ENCODE assay signal across 15 cellular contexts in the genomic region with DNA sequence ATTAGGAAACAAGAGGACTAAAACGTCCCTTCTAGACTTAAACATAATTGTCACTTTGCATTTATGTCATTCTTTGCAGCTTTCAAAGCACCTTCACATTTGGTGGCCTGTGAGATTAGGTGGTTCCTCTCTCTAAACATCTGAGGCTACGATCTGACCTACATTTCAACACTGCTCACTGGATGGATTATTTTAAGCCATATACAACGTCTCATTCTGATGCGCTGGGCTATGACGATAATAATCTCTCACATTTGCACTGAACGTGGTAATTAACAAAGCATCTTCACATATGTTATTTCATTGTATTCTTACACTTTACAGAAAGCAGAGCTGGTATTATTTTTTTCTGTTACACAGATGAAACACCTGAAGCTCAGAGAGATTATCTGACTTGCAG. TPM values are rescaled to one million over a fixed set of nuclear protein-coding genes. Genes with fewer than 3 reads are reported as not detected.
DNase-seq lines count a peak whose midpoint lies in the region; ATAC-seq, FAIRE-seq and TF ChIP-seq lines count a peak whose summit lies in the region.
"Had no signal": no experiment of that assay in that cellular context is flagged by ENCODE, and none has a peak within 500 bp of the region (broad histone marks: within the 10 kb centered on the region; RNA-seq: fewer than 3 reads in every experiment).

No MANE protein-coding gene starts in this region.

- no peak for TF ChIP-seq POLR2A in NB4 (IDR thresholded peaks at IDR 0.05; ENCODE audit: extremely low read depth, insufficient read length)

- H3K27me3 ChIP-seq in CD8-positive, alpha-beta T cell (ENCODE audit: insufficient read depth, low read length), result no peaks in the 10 kb centered on the region
- H3K27me3 ChIP-seq in psoas muscle (ENCODE audit: insufficient read depth in 3 of 3, low read length in 2 of 3) (no peaks in the 10 kb centered on the region), endodermal cell (ENCODE audit: control insufficient read depth, insufficient read depth, low read length, poor library complexity, severe bottlenecking) (no peaks in the 10 kb centered on the region)
- H3K27me3 ChIP-seq: BE2C, cardiac muscle cell, pancreas, tibial nerve had no signal

- intact Hi-C loops in CD8-positive, alpha-beta T cell (cut with DNase I, micrococcal nuclease), result no loop called here
- intact Hi-C loops in psoas muscle (cut with DNase I), result loop anchor here in 1 of 2 donors (5.0 kb wide), 1 partner anchor 72 kb away; no protein-coding TSS in a partner anchor

- peak overlapping the region; percentile 44 for H3K4me3 Mint-ChIP-seq in CD8-positive, alpha-beta T cell
- H3K4me3 Mint-ChIP-seq in endodermal cell, result no peak overlapping the region

- peak overlapping the region; percentile 95 for H3K27ac Mint-ChIP-seq in CD8-positive, alpha-beta T cell
- no peak overlapping the region for H3K27ac Mint-ChIP-seq in endodermal cell

- no peak for DNase-seq in CD8-positive, alpha-beta T cell
- peak; percentile 30 for DNase-seq in NB4 (ENCODE audit: low read depth)
- DNase-seq in central memory CD4-positive, alpha-beta T cell, result peak; percentile 61
- DNase-seq in psoas muscle, result no peak
- DNase-seq in endodermal cell, result no peak
- no peak for DNase-seq in GM19239 (ENCODE audit: insufficient read length, low spot score)
- DNase-seq: pancreas; stimulated activated CD4-positive, alpha-beta T cell treated with anti-CD3 and anti-CD28 coated beads, Interleukin-4, amount 100 ng/mL, for 24 hours; stimulated activated CD8-positive, alpha-beta memory T cell treated with anti-CD3 and anti-CD28 coated beads, Interleukin-4, amount 100 ng/mL, for 48 hours had no signal

- peaks cover 73% of the 10 kb centered on the region for H3K4me1 ChIP-seq in CD8-positive, alpha-beta T cell (ENCODE audit: insufficient read depth, low read length)
- H3K4me1 ChIP-seq in psoas muscle (peaks cover 76% of the 10 kb centered on the region), endodermal cell (ENCODE audit: control insufficient read depth, insufficient read depth, low read length) (peaks cover 3% of the 10 kb centered on the region)

- peaks cover 78% of the 10 kb centered on the region for H3K4me1 Mint-ChIP-seq in CD8-positive, alpha-beta T cell (ENCODE audit: low read depth)
- H3K4me1 Mint-ChIP-seq in endodermal cell, result peaks cover 16% of the 10 kb centered on the region

- FAIRE-seq in GM19239 (lab: Jason Lieb, UNC), result no peak
- FAIRE-seq: pancreas had no signal

- no peaks in the 10 kb centered on the region for H3K9me3 Mint-ChIP-seq in CD8-positive, alpha-beta T cell
- H3K9me3 Mint-ChIP-seq in endodermal cell, result no peaks in the 10 kb centered on the region
- H3K9me3 Mint-ChIP-seq: activated naive CD4-positive, alpha-beta T cell treated with anti-CD3 and anti-CD28 coated beads, Interleukin-2, amount 50 U/mL, for 72 hours had no signal

- ATAC-seq in CD8-positive, alpha-beta T cell, result peak; percentile 65
- ATAC-seq in psoas muscle, result no peak
- no peak for ATAC-seq in GM21360 (IDR thresholded peaks at IDR 0.05; ENCODE audit: unreplicated experiment)
- ATAC-seq: activated naive CD4-positive, alpha-beta T cell treated with anti-CD3 and anti-CD28 coated beads, Interleukin-2, amount 50 U/mL, for 72 hours; left lobe of liver had no signal

- WGBS in psoas muscle, 3 donors, result 38 to 59% (median 44%) methylated on average over 6 of the region's 6 CpGs
- 85 to 95% methylated on average over 4 to 6 of the region's 6 CpGs for WGBS in endodermal cell (ENCODE audit: insufficient coverage in 1 of 2, insufficient read length in 1 of 2), 2 experiments

- no peaks in the 10 kb centered on the region for H3K9me3 ChIP-seq in CD8-positive, alpha-beta T cell (ENCODE audit: low read length)
- H3K9me3 ChIP-seq in psoas muscle (no peaks in the 10 kb centered on the region), endodermal cell (ENCODE audit: control insufficient read depth, low read length) (no peaks in the 10 kb centered on the region)
- H3K9me3 ChIP-seq: BE2C, pancreas, tibial nerve had no signal

- no peak overlapping the region for H3K9ac ChIP-seq in endodermal cell (ENCODE audit: extremely low read depth, low read length, poor library complexity, severe bottlenecking)

- peaks cover 9% of the 10 kb centered on the region for H3K36me3 ChIP-seq in CD8-positive, alpha-beta T cell (ENCODE audit: insufficient read depth, low read length)
- H3K36me3 ChIP-seq in psoas muscle (ENCODE audit: insufficient read depth in 1 of 2, low read depth in 1 of 2), result peaks cover 0 to 5% of the 10 kb centered on the region in 2 donors
- H3K36me3 ChIP-seq in endodermal cell (ENCODE audit: control insufficient read depth, insufficient read depth, low read length), result no peaks in the 10 kb centered on the region
- H3K36me3 ChIP-seq: cardiac muscle cell, pancreas had no signal

- H3K27me3 Mint-ChIP-seq in CD8-positive, alpha-beta T cell (ENCODE audit: low read depth), result no peaks in the 10 kb centered on the region
- H3K27me3 Mint-ChIP-seq in endodermal cell (ENCODE audit: insufficient read depth), result no peaks in the 10 kb centered on the region

- no peak for TF ChIP-seq CTCF in CD8-positive, alpha-beta T cell (IDR thresholded peaks at IDR 0.05)
- TF ChIP-seq CTCF in NB4 (IDR thresholded peaks at IDR 0.05; ENCODE audit: low read depth, low read length) (no peak), psoas muscle (IDR thresholded peaks at IDR 0.05) (no peak), endodermal cell (conservative IDR thresholded peaks at IDR 0.05) (no peak)

- POLR2A ChIA-PET in CD8-positive, alpha-beta T cell (lab: Charles Lee), result interaction anchor here (0.6 to 4.1 kb wide), 6 partner anchors 10 to 43 kb away, joined by 3 to 17 read pairs (median 4); no protein-coding TSS in a partner anchor

- peaks cover 73% of the 10 kb centered on the region for H3K36me3 Mint-ChIP-seq in CD8-positive, alpha-beta T cell
- no peaks in the 10 kb centered on the region for H3K36me3 Mint-ChIP-seq in endodermal cell (ENCODE audit: low read depth)

- CTCF ChIA-PET in CD8-positive, alpha-beta T cell (lab: Charles Lee), result interaction anchor here (1.0 to 2.2 kb wide), 5 partner anchors 26 to 57 kb away, joined by 3 to 10 read pairs (median 4); no protein-coding TSS in a partner anchor

- no peak overlapping the region for H3K4me3 ChIP-seq in CD8-positive, alpha-beta T cell (ENCODE audit: low read depth, low read length)
- H3K4me3 ChIP-seq in NB4 (ENCODE audit: low read depth, low read length), result no peak overlapping the region
- H3K4me3 ChIP-seq in psoas muscle, result no peak overlapping the region
- H3K4me3 ChIP-seq in endodermal cell (ENCODE audit: low read length), result no peak overlapping the region
- H3K4me3 ChIP-seq: cardiac muscle cell, pancreas, tibial nerve had no signal

- H3K27ac ChIP-seq in CD8-positive, alpha-beta T cell (ENCODE audit: low read depth, low read length), result peak overlapping the region; percentile 43
- H3K27ac ChIP-seq in psoas muscle, result peak overlapping the region; percentile 64
- no peak overlapping the region for H3K27ac ChIP-seq in endodermal cell (ENCODE audit: low read depth, low read length)
- H3K27ac ChIP-seq: pancreas had no signal

RNA-seq across cellular contexts. Expression of a gene that starts 36.5 kb away (rescaled TPM):
- total RNA-seq in CD8-positive, alpha-beta T cell, result 10 to 100 TPM; 66.6 to 67.9 TPM
- total RNA-seq in psoas muscle (10 to 100 TPM; 20.6 to 26.2 (median 21.7) TPM), endodermal cell (100 to 1,000 TPM; 124 to 139 TPM)
- polyA plus RNA-seq in psoas muscle, result 1 to 10 TPM; 7.1 to 9.9 (median 8.4) TPM
- 68.6 TPM for polyA plus RNA-seq in endodermal cell (2013, experiment 1 of 2)
- polyA plus RNA-seq in endodermal cell (2013, experiment 2 of 2), result 67.9 TPM

Comparison
In these comparisons a context has a peak if more than half of its experiments do, and no peak if none do; other contexts are left out.
1. DNase-seq: peak in NB4 (single experiment) and central memory CD4-positive, alpha-beta T cell (single experiment); none in CD8-positive, alpha-beta T cell (0 of 7), psoas muscle (0 of 2), endodermal cell (single experiment) and GM19239 (single experiment).